Comparison of ENCODE assay signal across 8 cellular contexts in genomic region chr2:42171396-42171971, GRCh38. TPM values are rescaled to one million over a fixed set of nuclear protein-coding genes. Genes with fewer than 3 reads are reported as not detected.
DNase-seq lines count a peak whose midpoint lies in the region; ATAC-seq and TF ChIP-seq lines count a peak whose summit lies in the region.

No MANE protein-coding gene starts in this region.

- H3K56ac ChIP-seq in mesendoderm (ENCODE audit: low read length) = no peak overlapping the region

- peaks cover 4% of the 10 kb centered on the region for H3K79me1 ChIP-seq in mesendoderm (ENCODE audit: low read length)

- peak; percentile 23 for DNase-seq in COR-L47 (lab: John Stamatoyannopoulos, UW)
- peak; percentile 80 for DNase-seq in mesendoderm
- no peak for DNase-seq in amniotic stem cell (lab: John Stamatoyannopoulos, UW)
- DNase-seq in activated CD4-positive, alpha-beta T cell treated with anti-CD3 and anti-CD28 coated beads for 4 hours = no peak
- no peak for DNase-seq in activated gamma-delta T cell treated with Interleukin-2 at 50 U/mL for 16 hours
- no peak for DNase-seq in NCI-H2171 (lab: John Stamatoyannopoulos, UW)

- peak overlapping the region; percentile 15 for H3K18ac ChIP-seq in mesendoderm (ENCODE audit: low read length)

- ATAC-seq in GM21619 (IDR thresholded peaks at IDR 0.05; ENCODE audit: unreplicated experiment) (peak; percentile 29), SK-N-SH treated with all-trans-retinoic acid at 6 μM for 48 hours (peak; percentile 4)

- no peak overlapping the region for H3K9ac ChIP-seq in mesendoderm (ENCODE audit: low read length)

- no peak overlapping the region for H2BK5ac ChIP-seq in mesendoderm (ENCODE audit: low read length)

- no peak overlapping the region for H3K27ac ChIP-seq in mesendoderm (ENCODE audit: low read depth, low read length)

- H3K79me2 ChIP-seq in mesendoderm (ENCODE audit: control insufficient read depth, insufficient read depth, low read length) = peaks cover 42% of the 10 kb centered on the region

- H2BK120ac ChIP-seq in mesendoderm (ENCODE audit: low read depth, low read length) = no peak overlapping the region

- H3K4ac ChIP-seq in mesendoderm (ENCODE audit: low read depth, low read length) = no peak overlapping the region

- no CpG with 5 or more reads among the region's 3 CpGs for WGBS in mesendoderm (ENCODE audit: extremely low coverage, insufficient coverage, low lambda C conversion rate)

- H3K4me3 ChIP-seq in mesendoderm (ENCODE audit: low read length) = no peak overlapping the region

- no peaks in the 10 kb centered on the region for H3K36me3 ChIP-seq in mesendoderm (ENCODE audit: control insufficient read depth, insufficient read depth, low read length)

- no peak overlapping the region for H3K4me2 ChIP-seq in mesendoderm (ENCODE audit: low read length)

- H2BK15ac ChIP-seq in mesendoderm (replicated peaks; ENCODE audit: low read depth) = no peak overlapping the region

- H4K8ac ChIP-seq in mesendoderm (ENCODE audit: low read depth, low read length) = no peak overlapping the region

- no peak overlapping the region for H2AK5ac ChIP-seq in mesendoderm (ENCODE audit: low read length)

- H3K4me1 ChIP-seq in mesendoderm (ENCODE audit: control insufficient read depth, low read depth, low read length) = no peaks in the 10 kb centered on the region

- no peaks in the 10 kb centered on the region for H3K27me3 ChIP-seq in mesendoderm (ENCODE audit: insufficient read depth, low read length, poor library complexity)

- H3K23ac ChIP-seq in mesendoderm (ENCODE audit: low read length) = no peak overlapping the region

- no peak overlapping the region for H4K5ac ChIP-seq in mesendoderm (ENCODE audit: low read length)

TF ChIP-seq in SK-N-SH treated with all-trans-retinoic acid at 6 μM for 48 hours, 23 proteins besides CTCF, POLR2A, EP300 and RAD21:
- TF ChIP-seq ZNF70 (CRISPR knock-in tag; IDR thresholded peaks at IDR 0.05) (no peak), POU6F1 (CRISPR knock-in tag; IDR thresholded peaks at IDR 0.05; ENCODE audit: borderline replicate concordance, low read depth) (no peak), ZNF565 (CRISPR knock-in tag; conservative IDR thresholded peaks at IDR 0.05; ENCODE audit: low read depth) (no peak), BACH2 (CRISPR knock-in tag; IDR thresholded peaks at IDR 0.05; ENCODE audit: borderline replicate concordance) (no peak), CSRNP3 (CRISPR knock-in tag; IDR thresholded peaks at IDR 0.05) (no peak), TSHZ2 (CRISPR knock-in tag; IDR thresholded peaks at IDR 0.05) (no peak; the same call in 1 of the 2 replicates), PPARA (CRISPR knock-in tag; IDR thresholded peaks at IDR 0.05; ENCODE audit: borderline replicate concordance) (no peak), ARNTL (CRISPR knock-in tag; IDR thresholded peaks at IDR 0.05; ENCODE audit: borderline replicate concordance, low read depth) (no peak), CREB5 (CRISPR knock-in tag; IDR thresholded peaks at IDR 0.05; ENCODE audit: low read depth) (no peak), ZFP3 (CRISPR knock-in tag; IDR thresholded peaks at IDR 0.05) (no peak), TOX (CRISPR knock-in tag; IDR thresholded peaks at IDR 0.05; ENCODE audit: borderline replicate concordance) (no peak), PATZ1 (CRISPR knock-in tag; IDR thresholded peaks at IDR 0.05; ENCODE audit: borderline replicate concordance) (no peak), SNAI2 (CRISPR knock-in tag; IDR thresholded peaks at IDR 0.05) (no peak), OSR1 (CRISPR knock-in tag; IDR thresholded peaks at IDR 0.05) (no peak), GLIS3 (CRISPR knock-in tag; IDR thresholded peaks at IDR 0.05) (no peak), ISL1 (CRISPR knock-in tag; IDR thresholded peaks at IDR 0.05) (no peak), ZFP30 (CRISPR knock-in tag; IDR thresholded peaks at IDR 0.05) (no peak), CSDC2 (CRISPR knock-in tag; IDR thresholded peaks at IDR 0.05) (no peak)
TF ChIP-seq in SK-N-SH treated with all-trans-retinoic acid at 6 μM for 48 hours: peak in this region for 0.

RNA-seq across cellular contexts. Expression of gene EML4, which starts 2.3 kb away (rescaled TPM):
- 55.7 TPM for polyA plus RNA-seq in mesendoderm (2013, experiment 1 of 2)
- 54.9 TPM for polyA plus RNA-seq in mesendoderm (2013, experiment 2 of 2)

Comparison
In these comparisons a context has a peak if more than half of its experiments do, and no peak if none do; other contexts are left out.
1. DNase-seq: peak in COR-L47 (single experiment) and mesendoderm (single experiment); none in amniotic stem cell (single experiment), activated CD4-positive, alpha-beta T cell treated with anti-CD3 and anti-CD28 coated beads for 4 hours (0 of 2), activated gamma-delta T cell treated with Interleukin-2 at 50 U/mL for 16 hours (single experiment) and NCI-H2171 (single experiment).